ENCODE assay signal across 8 cellular contexts in genomic region chr17:43905985-43906852, GRCh38. TPM values are rescaled to one million over a fixed set of nuclear protein-coding genes. Genes with fewer than 3 reads are reported as not detected.
DNase-seq lines count a peak whose midpoint lies in the region; ATAC-seq and TF ChIP-seq lines count a peak whose summit lies in the region.

No MANE protein-coding gene starts in this region.

- intact Hi-C loops in left cardiac atrium (cut with DNase I) (no loop called here), ovary (cut with DNase I) (no loop called here)

- peak overlapping the region; percentile 57 for H3K4me3 ChIP-seq in ovary

- WGBS in ovary, 3 donors, result 3 to 5% (median 3%) methylated on average over 33 to 37 of the region's 37 CpGs

- no peak for TF ChIP-seq EP300 in ovary (IDR thresholded peaks at IDR 0.05)

- peaks cover 10% of the 10 kb centered on the region for H3K4me1 ChIP-seq in ovary (ENCODE audit: insufficient read depth)

- no peaks in the 10 kb centered on the region for H3K36me3 ChIP-seq in ovary

- TF ChIP-seq CTCF in ovary (IDR thresholded peaks at IDR 0.05), result no peak

- ATAC-seq in left cardiac atrium (peak; percentile 75 to 86), GM18858 (IDR thresholded peaks at IDR 0.05; ENCODE audit: unreplicated experiment) (no peak)

- no peaks in the 10 kb centered on the region for H3K27me3 ChIP-seq in ovary

- H3K27ac ChIP-seq in ovary, result peak overlapping the region in 1 of 2 donors; percentile 68

- no peak for TF ChIP-seq POLR2A in ovary (IDR thresholded peaks at IDR 0.05)

- DNase-seq in ELR (ENCODE audit: low read depth), result peak; percentile 75
- peak; percentile 34 for DNase-seq in NCI-H510A treated with DMSO at 0.1 percent for 48 hours (lab: John Stamatoyannopoulos, UW)
- peak; percentile 26 for DNase-seq in amniotic stem cell (lab: John Stamatoyannopoulos, UW)
- DNase-seq in left cardiac atrium, result peak; percentile 80
- peak; percentile 66 to 83 (median 76) for DNase-seq in ovary
- DNase-seq in NK-92 treated with Interleukin-12 subunit alpha and Interleukin-12 subunit beta, amount 100 ng/mL, for 24 hours (lab: John Stamatoyannopoulos, UW), result no peak
- DNase-seq in NCI-H2029 treated with DMSO at 0.1 percent for 48 hours (lab: John Stamatoyannopoulos, UW), result no peak

- no peaks in the 10 kb centered on the region for H3K9me3 ChIP-seq in ovary

RNA-seq across cellular contexts. Expression of gene MPP2, which starts 1.1 kb away (rescaled TPM):
- 10 to 100 TPM; 10.7 to 15.9 TPM for total RNA-seq in left cardiac atrium
- 1 to 10 TPM; 3.3 to 6.5 (median 5.6) TPM for total RNA-seq in ovary
- 1 to 10 TPM; 2.6 to 2.9 TPM for polyA plus RNA-seq in ovary

RNA-seq across cellular contexts. Expression of gene PPY, which starts 36.1 kb away (rescaled TPM):
- total RNA-seq in left cardiac atrium (not detected), ovary (not detected)
- polyA plus RNA-seq in ovary, result not detected

RNA-seq across cellular contexts. Expression of gene PYY, which starts 47.5 kb away (rescaled TPM):
- total RNA-seq in left cardiac atrium, result not detected
- total RNA-seq in ovary, result 1 to 10 TPM in 1 of 7 donors, under 1 TPM in 1, not detected in 5; 0.69 to 1.1 TPM
- under 1 TPM in 1 of 2 donors, not detected in 1; 0.18 TPM for polyA plus RNA-seq in ovary

RNA-seq across cellular contexts. Expression of gene CD300LG, which starts 59.2 kb away (rescaled TPM):
- total RNA-seq in left cardiac atrium, result 10 to 100 TPM; 14.5 to 15.0 TPM
- total RNA-seq in ovary, result 1 to 10 TPM in 5 of 7 donors, under 1 TPM in 2; 0.13 to 6.8 (median 1.2) TPM
- 1 to 10 TPM; 3.4 to 5.6 TPM for polyA plus RNA-seq in ovary

Comparison
In these comparisons a context has a peak if more than half of its experiments do, and no peak if none do; other contexts are left out.
1. DNase-seq: peak in ELR (single experiment), NCI-H510A treated with DMSO at 0.1 percent for 48 hours (single experiment), amniotic stem cell (single experiment), left cardiac atrium (single experiment) and ovary (5 of 5); none in NK-92 treated with Interleukin-12 subunit alpha and Interleukin-12 subunit beta, amount 100 ng/mL, for 24 hours (single experiment) and NCI-H2029 treated with DMSO at 0.1 percent for 48 hours (single experiment).